Comparison of ENCODE assay signal across 15 cellular contexts in genomic region chr5:107464403-107464802, GRCh38.
DNase-seq lines count a peak whose midpoint lies in the region; ATAC-seq, FAIRE-seq and TF ChIP-seq lines count a peak whose summit lies in the region.
"Had no signal": no experiment of that assay in that cellular context is flagged by ENCODE, and none has a peak within 500 bp of the region (broad histone marks: within the 10 kb centered on the region; RNA-seq: fewer than 3 reads in every experiment).

No MANE protein-coding gene starts in this region.

- H3K27ac ChIP-seq in mesodermal cell (ENCODE audit: low read depth, low read length, severe bottlenecking): peak overlapping the region; percentile 24

- peaks cover 49% of the 10 kb centered on the region for H3K4me1 ChIP-seq in mesodermal cell (ENCODE audit: control insufficient read depth, insufficient read depth, low read length, poor library complexity, severe bottlenecking)

- WGBS in mesodermal cell (ENCODE audit: insufficient coverage in 2 of 2), 2 experiments: 86 to 97% methylated on average over 3 of the region's 3 CpGs

- H3K9me3 ChIP-seq in mesodermal cell (ENCODE audit: control insufficient read depth, low read length): no peaks in the 10 kb centered on the region

- ATAC-seq in GM19452 (IDR thresholded peaks at IDR 0.05; ENCODE audit: unreplicated experiment): peak; percentile 58
- ATAC-seq in omental fat pad (ENCODE audit: low FRiP score): no peak
- ATAC-seq: activated CD4-positive, CD25-positive, alpha-beta regulatory T cell treated with anti-CD3 and anti-CD28 coated beads, Interleukin-2, amount 50 U/mL, for 24 hours had no signal

- no peak overlapping the region for H3K4me3 ChIP-seq in mesodermal cell (ENCODE audit: extremely low read depth, insufficient read depth, low read length, poor library complexity, severe bottlenecking)

- DNase-seq in GM12892 (ENCODE audit: insufficient read length) (no peak), NAMALWA (ENCODE audit: low spot score) (peak; percentile 51), activated gamma-delta T cell treated with Interleukin-2 at 50 U/mL for 16 hours (no peak), globus pallidus (ENCODE audit: low spot score) (no peak), KG1 (lab: John Stamatoyannopoulos, UW) (no peak), omental fat pad (ENCODE audit: low spot score) (no peak)
- DNase-seq: C1 segment of cervical spinal cord; MV-4-11; stimulated activated CD4-positive, alpha-beta T cell treated with anti-CD3 and anti-CD28 coated beads, Interleukin-4, amount 100 ng/mL, for 4 hours; stimulated activated naive CD4-positive, alpha-beta T cell treated with Interleukin-2 at 50 U/mL for 16 hours; SW 1271 had no signal

- FAIRE-seq in GM12892 (lab: Jason Lieb, UNC): peak; percentile 38
- FAIRE-seq: G401.6 had no signal

- no peak for TF ChIP-seq CTCF in omental fat pad (IDR thresholded peaks at IDR 0.05)

- no peak for TF ChIP-seq POLR2A in GM12892 (IDR thresholded peaks at IDR 0.05; ENCODE audit: low read depth, low read length)

- no peaks in the 10 kb centered on the region for H3K36me3 ChIP-seq in mesodermal cell (ENCODE audit: control insufficient read depth, insufficient read depth, low read length)
